ENCODE assay signal across 29 cellular contexts in the genomic region with DNA sequence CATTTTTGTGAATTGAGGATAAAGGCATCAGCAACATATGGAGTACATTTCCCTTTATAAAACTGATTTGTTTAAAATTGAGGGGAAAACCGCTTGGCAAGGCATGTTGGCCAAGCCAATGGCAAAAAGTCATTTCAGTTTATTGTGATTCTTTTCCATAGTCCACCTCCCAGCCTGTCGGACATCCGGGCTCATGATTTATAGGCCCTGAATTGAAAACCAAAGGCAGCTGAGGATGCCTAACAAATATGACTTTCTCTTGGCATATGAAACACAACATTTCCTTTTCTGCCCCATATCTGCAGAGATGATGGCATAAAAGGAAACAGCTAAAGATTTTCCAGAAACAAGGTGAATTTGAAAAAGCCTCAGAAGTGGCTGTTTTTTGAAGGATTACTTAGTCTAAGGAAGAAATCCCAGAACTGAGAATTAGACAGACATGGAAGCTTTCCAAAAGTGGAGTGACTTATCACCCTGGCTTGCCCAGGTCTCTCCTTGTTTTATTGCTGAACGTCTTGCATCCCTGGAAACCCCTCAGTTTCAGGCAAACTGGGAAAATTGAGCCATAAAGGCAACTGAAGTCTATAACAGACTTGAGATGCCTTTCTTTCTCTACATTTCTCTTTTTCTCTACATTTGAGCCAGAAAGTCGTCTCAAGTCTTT.
DNase-seq lines count a peak whose midpoint lies in the region; ATAC-seq, FAIRE-seq and TF ChIP-seq lines count a peak whose summit lies in the region.
"Had no signal": no experiment of that assay in that cellular context is flagged by ENCODE, and none has a peak within 500 bp of the region (broad histone marks: within the 10 kb centered on the region; RNA-seq: fewer than 3 reads in every experiment).

No MANE protein-coding gene starts in this region.

- no peaks in the 10 kb centered on the region for H3K9me3 ChIP-seq in breast epithelium
- H3K9me3 ChIP-seq in endothelial cell of umbilical vein (replicated peaks; ENCODE audit: control insufficient read depth, insufficient read depth, low read length) = no peaks in the 10 kb centered on the region
- H3K9me3 ChIP-seq: BE2C had no signal

- no peak for TF ChIP-seq CTCF in MCF 10A (IDR thresholded peaks at IDR 0.05; ENCODE audit: unreplicated experiment)
- no peak for TF ChIP-seq CTCF in breast epithelium (IDR thresholded peaks at IDR 0.05)
- TF ChIP-seq CTCF in endothelial cell of umbilical vein (IDR thresholded peaks at IDR 0.05; ENCODE audit: extremely low read depth in 1 of 2, insufficient read depth in 1 of 2, low read depth in 1 of 2, low read length in 2 of 2) = no peak
- TF ChIP-seq CTCF in osteocyte (IDR thresholded peaks at IDR 0.05) = no peak

- H3K27me3 Mint-ChIP-seq in MCF 10A (ENCODE audit: insufficient read depth, unreplicated experiment) (no peaks in the 10 kb centered on the region), osteocyte (ENCODE audit: unreplicated experiment) (no peaks in the 10 kb centered on the region)

- POLR2A ChIA-PET in MCF 10A (lab: Yijun Ruan, JAX) (no interaction called here), endothelial cell of umbilical vein (lab: Charles Lee) (no interaction called here)

- H2AFZ ChIP-seq in endothelial cell of umbilical vein (ENCODE audit: low read depth, low read length) = no peak overlapping the region

- no peaks in the 10 kb centered on the region for H4K20me1 ChIP-seq in endothelial cell of umbilical vein (replicated peaks; ENCODE audit: control insufficient read depth, extremely low read depth, insufficient read depth, low read length)

- H3K27me3 ChIP-seq in breast epithelium (no peaks in the 10 kb centered on the region), endothelial cell of umbilical vein (ENCODE audit: control insufficient read depth in 2 of 2, insufficient read depth in 2 of 2, low read length in 2 of 2) (no peaks in the 10 kb centered on the region)

- intact Hi-C loops in MCF 10A (cut with micrococcal nuclease) (no loop called here), breast epithelium (cut with DNase I; ENCODE audit: low total_unique reads) (no loop called here), endothelial cell of umbilical vein (cut with micrococcal nuclease) (no loop called here)

- H3K27ac ChIP-seq in breast epithelium (no peak overlapping the region), endothelial cell of umbilical vein (ENCODE audit: insufficient read depth, low read depth, low read length) (no peak overlapping the region)
- H3K27ac ChIP-seq: 22Rv1 had no signal

- ATAC-seq in HG03432 (IDR thresholded peaks at IDR 0.05; ENCODE audit: unreplicated experiment) (no peak), GM19328 (IDR thresholded peaks at IDR 0.05; ENCODE audit: unreplicated experiment) (no peak)
- ATAC-seq: GM12878, HepG2 had no signal

- H3K4me2 ChIP-seq in endothelial cell of umbilical vein (ENCODE audit: insufficient read depth, low read length) = no peak overlapping the region

- no peak for TF ChIP-seq POLR2A in breast epithelium (IDR thresholded peaks at IDR 0.05)
- no peak for TF ChIP-seq POLR2A in endothelial cell of umbilical vein (IDR thresholded peaks at IDR 0.05; ENCODE audit: low read depth, low read length)

- no peak overlapping the region for H3K4me3 Mint-ChIP-seq in MCF 10A (ENCODE audit: unreplicated experiment)
- H3K4me3 Mint-ChIP-seq in osteocyte (ENCODE audit: unreplicated experiment) = no peak overlapping the region
- H3K4me3 Mint-ChIP-seq: CD14-positive monocyte; CD8-positive, alpha-beta memory T cell had no signal

- CTCF ChIA-PET in MCF 10A (lab: Yijun Ruan, JAX) = interaction anchor here (0.7 to 3.1 kb wide), 7 partner anchors 36 to 582 kb away, joined by 3 to 9 read pairs (median 3); no protein-coding TSS in a partner anchor
- CTCF ChIA-PET in endothelial cell of umbilical vein (lab: Charles Lee) = interaction anchor here (2.1 kb wide), 1 partner anchor 12 kb away, joined by 5 read pairs; no protein-coding TSS in a partner anchor

- DNase-seq in MCF 10A (ENCODE audit: unreplicated experiment) (no peak), breast epithelium (ENCODE audit: low spot score in 2 of 2) (no peak), endothelial cell of umbilical vein (ENCODE audit: low read depth, low spot score) (peak; percentile 73), osteocyte (ENCODE audit: extremely low spot score, unreplicated experiment) (no peak), NCI-H2029 treated with DMSO at 0.1 percent for 48 hours (lab: John Stamatoyannopoulos, UW) (no peak)
- DNase-seq: ACHN; BE2C; CD8-positive, alpha-beta memory T cell; DMS 273 treated with DMSO at 0.1 percent for 48 hours; DMS79; EL; GDM1; Karpas-422; MV-4-11; NCI-H1105; NCI-H1436 treated with DMSO at 0.1 percent for 48 hours; NCI-H1930; NCI-H446 treated with DMSO at 0.1 percent for 48 hours; NCI-H526; NCI-H82; RPMI8226; SHP77 had no signal

- H3K36me3 Mint-ChIP-seq in MCF 10A (ENCODE audit: insufficient read depth, unreplicated experiment) (peaks cover 31% of the 10 kb centered on the region), osteocyte (ENCODE audit: unreplicated experiment) (peaks cover 64% of the 10 kb centered on the region)
- H3K36me3 Mint-ChIP-seq: CD14-positive monocyte; CD8-positive, alpha-beta memory T cell had no signal

- H3K36me3 ChIP-seq in breast epithelium (no peaks in the 10 kb centered on the region), endothelial cell of umbilical vein (ENCODE audit: control insufficient read depth in 2 of 2, extremely low read depth in 1 of 2, insufficient read depth in 2 of 2, low read length in 2 of 2) (peaks cover 5 to 7% of the 10 kb centered on the region in 2 experiments)
- H3K36me3 ChIP-seq: BE2C had no signal

- H3K9ac ChIP-seq in endothelial cell of umbilical vein (replicated peaks; ENCODE audit: extremely low read depth, insufficient read depth, low read length) = no peak overlapping the region

- dilution Hi-C loops in endothelial cell of umbilical vein (cut with MboI; ENCODE audit: extremely low pct_ligation_motif_present, low sequenced_read_pairs) = no loop called here

- no peak for FAIRE-seq in endothelial cell of umbilical vein (lab: Jason Lieb, UNC)
- FAIRE-seq: GM12878, H54, HepG2 had no signal

- H3K27ac Mint-ChIP-seq in MCF 10A (ENCODE audit: low read depth, unreplicated experiment) = peak overlapping the region; percentile 25
- H3K27ac Mint-ChIP-seq in osteocyte (ENCODE audit: unreplicated experiment) = peak overlapping the region; percentile 87
- H3K27ac Mint-ChIP-seq: CD14-positive monocyte; CD8-positive, alpha-beta memory T cell had no signal

- H3K4me3 ChIP-seq in breast epithelium (no peak overlapping the region), endothelial cell of umbilical vein (replicated peaks in 1 of 3; ENCODE audit: insufficient read depth in 1 of 3, low read depth in 1 of 3, low read length in 3 of 3) (no peak overlapping the region)
- H3K4me3 ChIP-seq: GM12878 had no signal

- H3K4me1 ChIP-seq in breast epithelium = no peaks in the 10 kb centered on the region
- H3K4me1 ChIP-seq in endothelial cell of umbilical vein (ENCODE audit: control insufficient read depth, extremely low read depth, insufficient read depth, low read length) = peaks cover 35% of the 10 kb centered on the region
- H3K4me1 ChIP-seq: BE2C had no signal

- no peaks in the 10 kb centered on the region for H3K9me1 ChIP-seq in endothelial cell of umbilical vein (replicated peaks; ENCODE audit: control insufficient read depth, extremely low read depth, insufficient read depth, low read length)

- no TSS peak for BruUV-seq in MCF 10A (replicated peaks; lab: Mats Ljungman, UMichigan)
- no TSS peak for BruUV-seq in endothelial cell of umbilical vein (replicated peaks; lab: Mats Ljungman, UMichigan)

- no peaks in the 10 kb centered on the region for H3K79me2 ChIP-seq in endothelial cell of umbilical vein (ENCODE audit: control insufficient read depth, insufficient read depth, low read length)

- no peaks in the 10 kb centered on the region for H3K9me3 Mint-ChIP-seq in MCF 10A (ENCODE audit: unreplicated experiment)
- no peaks in the 10 kb centered on the region for H3K9me3 Mint-ChIP-seq in osteocyte (ENCODE audit: unreplicated experiment)
- H3K9me3 Mint-ChIP-seq: CD8-positive, alpha-beta memory T cell had no signal

- H3K4me1 Mint-ChIP-seq in MCF 10A (ENCODE audit: insufficient read depth, unreplicated experiment) (peaks cover 36% of the 10 kb centered on the region), osteocyte (ENCODE audit: unreplicated experiment) (peaks cover 84% of the 10 kb centered on the region)
- H3K4me1 Mint-ChIP-seq: CD14-positive monocyte; CD8-positive, alpha-beta memory T cell had no signal

TF ChIP-seq in endothelial cell of umbilical vein, 7 proteins besides CTCF, POLR2A, EP300 and RAD21:
- TF ChIP-seq MYC (IDR thresholded peaks at IDR 0.05; ENCODE audit: low read depth, low read length) (no peak), GATA2 (IDR thresholded peaks at IDR 0.05; ENCODE audit: insufficient read depth, insufficient read length, low read depth, low read length) (no peak), EZH2 (IDR thresholded peaks at IDR 0.05; ENCODE audit: borderline replicate concordance, low read depth, low read length, severe bottlenecking) (no peak), FOS (IDR thresholded peaks at IDR 0.05; ENCODE audit: borderline replicate concordance, insufficient read depth, low read length) (no peak), JUN (IDR thresholded peaks at IDR 0.05; ENCODE audit: borderline replicate concordance, insufficient read depth, insufficient read length, low read depth) (no peak), POLR2AphosphoS5 (IDR thresholded peaks at IDR 0.05; ENCODE audit: insufficient read depth, low read depth, low read length) (peak; percentile 34)
- TF ChIP-seq, protein P1, sequence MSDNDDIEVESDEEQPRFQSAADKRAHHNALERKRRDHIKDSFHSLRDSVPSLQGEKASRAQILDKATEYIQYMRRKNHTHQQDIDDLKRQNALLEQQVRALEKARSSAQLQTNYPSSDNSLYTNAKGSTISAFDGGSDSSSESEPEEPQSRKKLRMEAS (IDR thresholded peaks at IDR 0.05; ENCODE audit: insufficient read depth, insufficient read length) = no peak
TF ChIP-seq in endothelial cell of umbilical vein: peak in this region for 1.
